ENCODE assay signal across 15 cellular contexts in the genomic region with DNA sequence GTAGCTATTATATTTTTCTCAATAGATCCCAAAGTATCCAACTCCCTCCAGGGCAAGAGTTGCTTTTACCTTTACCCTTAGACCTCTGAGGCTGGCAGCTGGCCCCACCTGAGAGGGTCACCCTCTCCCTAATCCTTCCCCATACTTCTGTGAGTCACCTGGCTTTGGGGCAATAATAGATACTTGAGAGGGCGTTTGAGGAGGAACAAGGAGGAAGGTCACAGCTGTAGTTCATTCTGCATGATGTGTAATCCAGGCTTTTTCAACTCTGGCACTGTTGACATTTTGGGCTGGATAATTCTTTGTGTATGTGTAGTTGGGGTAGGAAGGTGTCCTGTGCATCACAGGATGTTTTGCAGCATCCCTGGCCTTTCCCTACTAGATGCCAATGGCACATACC. TPM values are rescaled to one million over a fixed set of nuclear protein-coding genes. Genes with fewer than 3 reads are reported as not detected.
A peak's percentile ranks its signal among the peaks of the same experiment; 100 is the strongest.
DNase-seq lines count a peak whose midpoint lies in the region; ATAC-seq and TF ChIP-seq lines count a peak whose summit lies in the region.
"Had no signal": no experiment of that assay in that cellular context is flagged by ENCODE, and none has a peak within 500 bp of the region (broad histone marks: within the 10 kb centered on the region; RNA-seq: fewer than 3 reads in every experiment).

No MANE protein-coding gene starts in this region.

- H3K9me3 ChIP-seq in GM23248 (ENCODE audit: low read depth), result no peaks in the 10 kb centered on the region
- no peaks in the 10 kb centered on the region for H3K9me3 ChIP-seq in RWPE2 (ENCODE audit: severe bottlenecking)
- no peaks in the 10 kb centered on the region for H3K9me3 ChIP-seq in esophagus squamous epithelium
- H3K9me3 ChIP-seq in neutrophil, result no peaks in the 10 kb centered on the region
- H3K9me3 ChIP-seq: ascending aorta, suprapubic skin had no signal

- H3K9ac ChIP-seq in GM23248, result no peak overlapping the region

- H2AFZ ChIP-seq in GM23248, result no peak overlapping the region

- ATAC-seq in RWPE2 (ENCODE audit: low read depth) (peak; percentile 15; the same call in 1 of the 3 replicates), HG03378 (IDR thresholded peaks at IDR 0.05; ENCODE audit: unreplicated experiment) (no peak), HG02763 (IDR thresholded peaks at IDR 0.05; ENCODE audit: unreplicated experiment) (no peak)
- ATAC-seq: activated T-cell treated with anti-CD3 and anti-CD28 coated beads, Interleukin-2, amount 50 U/mL, for 4 hours; left cardiac atrium had no signal

- H3K4me1 ChIP-seq in GM23248 (ENCODE audit: insufficient read depth) (peaks cover 16% of the 10 kb centered on the region), RWPE2 (ENCODE audit: insufficient read depth, poor library complexity, severe bottlenecking) (peaks cover 33% of the 10 kb centered on the region), esophagus squamous epithelium (peaks cover 35 to 89% (median 36%) of the 10 kb centered on the region in 3 donors), neutrophil (ENCODE audit: control insufficient read depth in 1 of 2, insufficient read depth in 1 of 2, low read depth in 1 of 2, low read length in 1 of 2) (peaks cover 25 to 35% of the 10 kb centered on the region in 2 experiments)

- no peak for TF ChIP-seq POLR2A in esophagus squamous epithelium (IDR thresholded peaks at IDR 0.05)

- peak; percentile 40 for DNase-seq in GM23248
- no peak for DNase-seq in RWPE2 (ENCODE audit: low spot score)
- DNase-seq in esophagus squamous epithelium (lab: John Stamatoyannopoulos, UW), result no peak
- DNase-seq in cortex of kidney (lab: John Stamatoyannopoulos, UW), result no peak
- DNase-seq: activated CD4-positive, alpha-beta memory T cell treated with anti-CD3 and anti-CD28 coated beads for 36 hours; activated naive CD4-positive, alpha-beta T cell treated with anti-CD3 and anti-CD28 coated beads, Interleukin-2, amount 50 U/mL, for 16 hours; activated T-cell treated with anti-CD3 and anti-CD28 coated beads, Interleukin-2, amount 50 U/mL, for 4 hours; left cardiac atrium; NCI-H1417 treated with DMSO at 0.1 percent for 48 hours had no signal

- peaks cover 20% of the 10 kb centered on the region for H3F3A ChIP-seq in GM23248 (ENCODE audit: insufficient read depth)

- H3K9me2 ChIP-seq in GM23248 (ENCODE audit: insufficient read depth), result no peaks in the 10 kb centered on the region

- in situ Hi-C loops in GM23248 (cut with MboI), result no loop called here

- H3K36me3 ChIP-seq in GM23248 (ENCODE audit: low read depth), result no peaks in the 10 kb centered on the region
- no peaks in the 10 kb centered on the region; the same call in 1 of the 2 replicates for H3K36me3 ChIP-seq in RWPE2 (ENCODE audit: low read depth)
- no peaks in the 10 kb centered on the region for H3K36me3 ChIP-seq in esophagus squamous epithelium
- H3K36me3 ChIP-seq in neutrophil, result no peaks in the 10 kb centered on the region
- H3K36me3 ChIP-seq: ascending aorta, suprapubic skin had no signal

- 0 out of 2 replicates have a peak, but pooled peaks cover 6% of the 10 kb centered on the region for H3K79me2 ChIP-seq in GM23248 (ENCODE audit: insufficient read depth)

- no peak overlapping the region for H3K27ac ChIP-seq in GM23248
- peak overlapping the region; percentile 3 for H3K27ac ChIP-seq in RWPE2 (ENCODE audit: poor library complexity, severe bottlenecking)
- peak overlapping the region; percentile 35 to 94 (median 60) for H3K27ac ChIP-seq in esophagus squamous epithelium
- H3K27ac ChIP-seq in neutrophil, result peak overlapping the region; percentile 8
- H3K27ac ChIP-seq: ascending aorta, SK-N-MC, suprapubic skin had no signal

- no peaks in the 10 kb centered on the region for H3K27me3 ChIP-seq in GM23248 (replicated peaks; ENCODE audit: insufficient read depth)
- H3K27me3 ChIP-seq in RWPE2 (ENCODE audit: insufficient read depth, poor library complexity, severe bottlenecking), result no peaks in the 10 kb centered on the region
- no peaks in the 10 kb centered on the region for H3K27me3 ChIP-seq in esophagus squamous epithelium
- H3K27me3 ChIP-seq in neutrophil, result peaks cover 5% of the 10 kb centered on the region
- H3K27me3 ChIP-seq: ascending aorta, suprapubic skin had no signal

- intact Hi-C loops in esophagus squamous epithelium (cut with DNase I), result no loop called here

- H3K4me3 ChIP-seq in GM23248, result no peak overlapping the region
- H3K4me3 ChIP-seq in RWPE2 (ENCODE audit: severe bottlenecking), result no peak overlapping the region
- no peak overlapping the region for H3K4me3 ChIP-seq in esophagus squamous epithelium
- no peak overlapping the region for H3K4me3 ChIP-seq in neutrophil (ENCODE audit: low read depth in 1 of 2, low read length in 1 of 2)
- H3K4me3 ChIP-seq: ascending aorta, SK-N-MC, suprapubic skin had no signal

- TF ChIP-seq CTCF in RWPE2 (IDR thresholded peaks at IDR 0.05; ENCODE audit: poor library complexity, severe bottlenecking) (no peak), esophagus squamous epithelium (IDR thresholded peaks at IDR 0.05) (no peak), neutrophil (IDR thresholded peaks at IDR 0.05) (no peak)

- H3K4me2 ChIP-seq in GM23248 (ENCODE audit: unreplicated experiment), result no peak overlapping the region

- no peaks in the 10 kb centered on the region for H4K20me1 ChIP-seq in GM23248 (ENCODE audit: insufficient read depth)

- 5% methylated on average over 1 of the region's 1 CpG for WGBS in GM23248 (ENCODE audit: low coverage in 1 of 2, low lambda C conversion rate in 2 of 2, missing lambda C conversion rate in 2 of 2), 2 experiments
- 0% methylated on average over 1 of the region's 1 CpG; no CpG with 5 or more reads in 1 of the 2 donors for WGBS in esophagus squamous epithelium, 2 donors

RNA-seq across cellular contexts. Expression of a gene that starts 3.4 kb away (rescaled TPM):
- total RNA-seq in GM23248 (2014; rRNA removed; shearing (Covaris generic)), result 12.8 and 14.7 TPM in 2 replicates
- 47.0 and 52.6 TPM in 2 replicates for polyA plus RNA-seq in GM23248 (2016; fragmentation: Nextera tagmentation; extraction: Ambion mirVana)
- total RNA-seq in esophagus squamous epithelium, result 10 to 100 TPM; 34.2 to 83.2 (median 60.4) TPM

RNA-seq across cellular contexts. Expression of a gene that starts 32.6 kb away (rescaled TPM):
- 26.1 and 53.4 TPM in 2 replicates for total RNA-seq in GM23248 (2014; rRNA removed; shearing (Covaris generic))
- 54.3 and 59.5 TPM in 2 replicates for polyA plus RNA-seq in GM23248 (2016; fragmentation: Nextera tagmentation; extraction: Ambion mirVana)
- total RNA-seq in esophagus squamous epithelium, result 10 to 100 TPM; 20.5 to 59.1 (median 42.3) TPM
